ENCODE assay signal across 13 cellular contexts in the genomic region with DNA sequence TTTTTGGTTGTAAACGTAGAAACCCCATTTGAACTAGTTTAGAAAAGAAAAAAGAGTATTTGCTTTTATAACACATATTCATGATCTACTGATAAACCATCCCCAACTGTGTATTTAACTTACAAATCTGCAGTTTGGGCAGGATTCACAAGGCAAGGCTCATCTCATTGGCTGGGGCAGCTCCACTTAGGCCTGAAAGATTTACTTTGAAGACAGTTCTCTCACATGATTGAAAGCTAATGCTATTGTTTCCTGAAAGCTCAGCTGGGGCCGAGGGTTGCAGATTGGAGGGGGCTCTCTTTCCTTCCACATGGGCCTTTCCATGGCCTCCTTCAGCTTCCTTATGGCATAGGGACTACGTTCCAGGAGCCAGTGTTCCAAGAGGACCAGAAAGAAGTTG. TPM values are rescaled to one million over a fixed set of nuclear protein-coding genes. Genes with fewer than 3 reads are reported as not detected.
DNase-seq lines count a peak whose midpoint lies in the region; ATAC-seq and TF ChIP-seq lines count a peak whose summit lies in the region.
"Had no signal": no experiment of that assay in that cellular context is flagged by ENCODE, and none has a peak within 500 bp of the region (broad histone marks: within the 10 kb centered on the region; RNA-seq: fewer than 3 reads in every experiment).

No MANE protein-coding gene starts in this region.

- no peak overlapping the region for H3K4me3 ChIP-seq in neural progenitor cell

- H3K79me2 ChIP-seq in neural progenitor cell (ENCODE audit: low read depth): no peaks in the 10 kb centered on the region

- peaks cover 26% of the 10 kb centered on the region for H3K36me3 Mint-ChIP-seq in activated CD4-positive, alpha-beta T cell treated with anti-CD3 and anti-CD28 coated beads for 36 hours (ENCODE audit: low read depth)
- no peaks in the 10 kb centered on the region for H3K36me3 Mint-ChIP-seq in HFFc6 (ENCODE audit: low read depth)
- peaks cover 38% of the 10 kb centered on the region for H3K36me3 Mint-ChIP-seq in T-cell
- H3K36me3 Mint-ChIP-seq in neural progenitor cell: no peaks in the 10 kb centered on the region

- peaks cover 47% of the 10 kb centered on the region for H3K4me1 Mint-ChIP-seq in activated CD4-positive, alpha-beta T cell treated with anti-CD3 and anti-CD28 coated beads for 36 hours
- H3K4me1 Mint-ChIP-seq in HFFc6 (ENCODE audit: low read depth): no peaks in the 10 kb centered on the region
- peaks cover 53 to 71% (median 66%) of the 10 kb centered on the region in 3 donors for H3K4me1 Mint-ChIP-seq in T-cell
- peaks cover 9% of the 10 kb centered on the region for H3K4me1 Mint-ChIP-seq in neural progenitor cell

- no peaks in the 10 kb centered on the region for H3K36me3 ChIP-seq in neural progenitor cell

- peak overlapping the region; percentile 64 for H3K4me3 Mint-ChIP-seq in activated CD4-positive, alpha-beta T cell treated with anti-CD3 and anti-CD28 coated beads for 36 hours
- peak overlapping the region; percentile 76; the same call in 1 of the 2 replicates for H3K4me3 Mint-ChIP-seq in HFFc6
- peak overlapping the region; percentile 72 to 82 (median 76) for H3K4me3 Mint-ChIP-seq in T-cell
- H3K4me3 Mint-ChIP-seq in neural progenitor cell: no peak overlapping the region

- H2AFZ ChIP-seq in neural progenitor cell (replicated peaks): peak overlapping the region; percentile 69

- peak overlapping the region; percentile 87 for H3K27ac Mint-ChIP-seq in activated CD4-positive, alpha-beta T cell treated with anti-CD3 and anti-CD28 coated beads for 36 hours
- H3K27ac Mint-ChIP-seq in HFFc6 (no peak overlapping the region), T-cell (peak overlapping the region; percentile 95 to 99), neural progenitor cell (no peak overlapping the region)

- H3K27ac ChIP-seq in neural progenitor cell: no peak overlapping the region
- H3K27ac ChIP-seq: KMS-11 had no signal

- intact Hi-C loops in activated CD4-positive, alpha-beta T cell treated with anti-CD3 and anti-CD28 coated beads for 36 hours (cut with DNase I, micrococcal nuclease): no loop called here

- CTCF ChIA-PET in activated CD4-positive, alpha-beta T cell treated with anti-CD3 and anti-CD28 coated beads for 36 hours (lab: Charles Lee): interaction anchor here (1.1 to 1.4 kb wide), 3 partner anchors 9 to 85 kb away, joined by 3 to 4 read pairs (median 4); no protein-coding TSS in a partner anchor
- CTCF ChIA-PET in T-cell (lab: Charles Lee): interaction anchor here in 1 of 2 donors (1.1 kb wide), 1 partner anchor 75 kb away, joined by 3 read pairs; no protein-coding TSS in a partner anchor

- DNase-seq in activated CD4-positive, alpha-beta T cell treated with anti-CD3 and anti-CD28 coated beads for 36 hours: no peak
- DNase-seq in activated CD4-positive, alpha-beta T cell treated with anti-CD3 and anti-CD28 coated beads, Interleukin-2, amount 50 U/mL, for 48 hours: no peak
- no peak for DNase-seq in HFFc6
- peak in 5 of 34 experiments; percentile 6 to 19 (median 10) for DNase-seq in T-cell
- DNase-seq in neural progenitor cell (ENCODE audit: low spot score): peak; percentile 5
- no peak for DNase-seq in NCI-H2227 treated with DMSO at 0.1 percent for 48 hours (lab: John Stamatoyannopoulos, UW)
- no peak for DNase-seq in medulla oblongata (ENCODE audit: extremely low spot score)
- DNase-seq in NCI-H2227 (lab: John Stamatoyannopoulos, UW; ENCODE audit: unreplicated experiment): no peak
- DNase-seq: amygdala, kidney glomerular epithelial cell, NCI-H69 had no signal

- no peaks in the 10 kb centered on the region for H3K27me3 ChIP-seq in neural progenitor cell

- H4K20me1 ChIP-seq in neural progenitor cell (ENCODE audit: low read depth): no peaks in the 10 kb centered on the region

- H3K9ac ChIP-seq in neural progenitor cell: no peak overlapping the region
- H3K9ac ChIP-seq: KMS-11 had no signal

- ATAC-seq in activated CD4-positive, alpha-beta T cell treated with anti-CD3 and anti-CD28 coated beads for 36 hours: no peak
- peak; percentile 39 to 56 (median 52) for ATAC-seq in T-cell (replicated peaks in 1 of 4)

- no peaks in the 10 kb centered on the region for H3K27me3 Mint-ChIP-seq in activated CD4-positive, alpha-beta T cell treated with anti-CD3 and anti-CD28 coated beads for 36 hours
- H3K27me3 Mint-ChIP-seq in HFFc6 (ENCODE audit: insufficient read depth): no peaks in the 10 kb centered on the region
- no peaks in the 10 kb centered on the region for H3K27me3 Mint-ChIP-seq in T-cell
- H3K27me3 Mint-ChIP-seq in neural progenitor cell (ENCODE audit: insufficient read depth, low read depth): no peaks in the 10 kb centered on the region

- peaks cover 2% of the 10 kb centered on the region for H3K9me3 Mint-ChIP-seq in activated CD4-positive, alpha-beta T cell treated with anti-CD3 and anti-CD28 coated beads for 36 hours (ENCODE audit: low read depth)
- H3K9me3 Mint-ChIP-seq in HFFc6: peaks cover 3% of the 10 kb centered on the region; the same call in 1 of the 2 replicates
- H3K9me3 Mint-ChIP-seq in T-cell: peaks cover 2 to 10% (median 3%) of the 10 kb centered on the region in 3 donors
- H3K9me3 Mint-ChIP-seq in neural progenitor cell: peaks cover 6% of the 10 kb centered on the region

- H3K4me2 ChIP-seq in neural progenitor cell: no peak overlapping the region
- H3K4me2 ChIP-seq: KMS-11 had no signal

- no peaks in the 10 kb centered on the region for H3F3A ChIP-seq in neural progenitor cell (ENCODE audit: low read depth)

- TF ChIP-seq CTCF in HFFc6 (IDR thresholded peaks at IDR 0.05) (no peak), neural progenitor cell (IDR thresholded peaks at IDR 0.05) (no peak)

- no peaks in the 10 kb centered on the region for H3K9me3 ChIP-seq in neural progenitor cell (ENCODE audit: low read depth)

- H3K4me1 ChIP-seq in neural progenitor cell: no peaks in the 10 kb centered on the region

- POLR2A ChIA-PET in activated CD4-positive, alpha-beta T cell treated with anti-CD3 and anti-CD28 coated beads for 36 hours (lab: Charles Lee): no interaction called here
- POLR2A ChIA-PET in T-cell (lab: Charles Lee): interaction anchor here in 1 of 2 donors (0.8 kb wide), 1 partner anchor 8 kb away, joined by 3 read pairs; no protein-coding TSS in a partner anchor

RNA-seq across cellular contexts. Expression of gene ARHGAP15, which starts 47.4 kb away (rescaled TPM):
- 10 to 100 TPM; 62.6 to 64.3 TPM for total RNA-seq in activated CD4-positive, alpha-beta T cell treated with anti-CD3 and anti-CD28 coated beads for 36 hours
- total RNA-seq in HFFc6 (2021; fragmentation: NEBNext Ultra II Directional; extraction: Animal tissue kit (Norgen Biotek cat#: 25700)): not detected
- 100 to 1,000 TPM; 154 to 271 (median 188) TPM for total RNA-seq in T-cell
- total RNA-seq in neural progenitor cell (ENCODE audit: low replicate concordance): 2.5 and 5.9 TPM in 2 replicates
- total RNA-seq: endothelial cell of umbilical vein had no signal

Comparison
In these comparisons a context has a peak if more than half of its experiments do, and no peak if none do; other contexts are left out.
1. H3K27ac Mint-ChIP-seq: peak in activated CD4-positive, alpha-beta T cell treated with anti-CD3 and anti-CD28 coated beads for 36 hours (single experiment) and T-cell (2 of 2); none in HFFc6 (single experiment) and neural progenitor cell (single experiment).